Comparison of ENCODE assay signal across 8 cellular contexts in genomic region chr5:86305050-86305449, GRCh38.
DNase-seq lines count a peak whose midpoint lies in the region; ATAC-seq, FAIRE-seq and TF ChIP-seq lines count a peak whose summit lies in the region.
"Not testable (repeated sequence)": the region's sequence is repeated elsewhere in the genome, so short reads cannot be mapped to it uniquely, and the experiment has no call there.

No MANE protein-coding gene starts in this region.

- not testable (repeated sequence) for H3F3A ChIP-seq in Loucy (ENCODE audit: low read depth)

- not testable (repeated sequence) for H3K27ac ChIP-seq in mammary epithelial cell (ENCODE audit: insufficient read depth, low read depth, low read length)

- in situ Hi-C loops in mammary epithelial cell (cut with MboI; ENCODE audit: low sequenced_read_pairs in 2 of 2), result not testable (repeated sequence)

- CTCF ChIA-PET in mammary epithelial cell (lab: Charles Lee; ENCODE audit: low non-redundant PET), result interaction anchor here (0.6 to 0.7 kb wide), 2 partner anchors 490 to 1256 kb away, joined by 4 to 8 read pairs; no protein-coding TSS in a partner anchor

- H3K79me2 ChIP-seq in Loucy (ENCODE audit: insufficient read depth, low read length); mammary epithelial cell (ENCODE audit: insufficient read depth, low read length): not testable (repeated sequence)

- peak; percentile 87 for ATAC-seq in GM19351 (IDR thresholded peaks at IDR 0.05; ENCODE audit: unreplicated experiment)
- peak; percentile 79 for ATAC-seq in HG02852 (IDR thresholded peaks at IDR 0.05; ENCODE audit: unreplicated experiment)

- TF ChIP-seq CTCF in Loucy (conservative IDR thresholded peaks at IDR 0.05; ENCODE audit: low read length) (peak; percentile 57), mammary epithelial cell (conservative IDR thresholded peaks at IDR 0.05 in 1 of 2, IDR thresholded peaks at IDR 0.05 in 1 of 2; ENCODE audit: extremely low read depth in 1 of 2, insufficient read depth in 1 of 2, low read depth in 1 of 2, low read length in 2 of 2) (peak; percentile 37 to 45)

- H3K27me3 ChIP-seq in Loucy (ENCODE audit: insufficient read depth, low read length, poor library complexity, severe bottlenecking); mammary epithelial cell (ENCODE audit: insufficient read depth, low read length): not testable (repeated sequence)

- 0% methylated on average over 2 of the region's 2 CpGs for WGBS in mammary epithelial cell (ENCODE audit: low coverage, missing lambda C conversion rate)

- dilution Hi-C loops in mammary epithelial cell (cut with HindIII; ENCODE audit: low sequenced_read_pairs), result not testable (repeated sequence)

- peak; percentile 64 for FAIRE-seq in RCC 7860 (lab: Jason Lieb, UNC)

- H3K9me2 ChIP-seq in Loucy (replicated peaks; ENCODE audit: low read depth, low read length), result not testable (repeated sequence)

- H3K4me3 ChIP-seq in Loucy (ENCODE audit: low read length, poor library complexity, severe bottlenecking); mammary epithelial cell (replicated peaks in 1 of 3; ENCODE audit: insufficient read depth in 1 of 3, low read depth in 2 of 3, low read length in 3 of 3): not testable (repeated sequence)

- not testable (repeated sequence) for H4K20me1 ChIP-seq in Loucy (ENCODE audit: insufficient read depth, low read length, poor library complexity, severe bottlenecking); mammary epithelial cell (ENCODE audit: insufficient read depth, low read length)

- not testable (repeated sequence) for H3K4me2 ChIP-seq in Loucy (ENCODE audit: low read depth, low read length, poor library complexity, severe bottlenecking); mammary epithelial cell (ENCODE audit: insufficient read depth, low read depth, low read length)

- H3K9ac ChIP-seq in Loucy (ENCODE audit: low read depth, low read length, poor library complexity, severe bottlenecking); mammary epithelial cell (ENCODE audit: insufficient read depth, low read length): not testable (repeated sequence)

- not testable (repeated sequence) for H3K9me3 ChIP-seq in Loucy (ENCODE audit: insufficient read depth, low read depth, low read length); mammary epithelial cell (replicated peaks; ENCODE audit: insufficient read depth, low read length)

- not testable (repeated sequence) for H3K4me1 ChIP-seq in Loucy (ENCODE audit: insufficient read depth, low read length, poor library complexity, severe bottlenecking); mammary epithelial cell (ENCODE audit: insufficient read depth, low read length)

- H3K36me3 ChIP-seq in Loucy (ENCODE audit: insufficient read depth, low read length); mammary epithelial cell (ENCODE audit: insufficient read depth, low read length): not testable (repeated sequence)

- not testable (repeated sequence) for H2AFZ ChIP-seq in Loucy (ENCODE audit: low read length); mammary epithelial cell (ENCODE audit: low read depth, low read length)

- DNase-seq in DMS53 (lab: John Stamatoyannopoulos, UW), result peak; percentile 64
- not testable (repeated sequence) for DNase-seq in RCC 7860 (ENCODE audit: low spot score)
- peak; percentile 1 for DNase-seq in mammary epithelial cell
- DNase-seq in iris pigment epithelial cell (ENCODE audit: low read depth), result peak; percentile 3
- DNase-seq in retina, result peak; percentile 11

- intact Hi-C loops in mammary epithelial cell (cut with micrococcal nuclease), result not testable (repeated sequence)

- not testable (repeated sequence) for BruUV-seq in mammary epithelial cell (replicated peaks; lab: Mats Ljungman, UMichigan)
